ENCODE assay signal across 14 cellular contexts in genomic region chr2:113251118-113251517, GRCh38. TPM values are rescaled to one million over a fixed set of nuclear protein-coding genes. Genes with fewer than 3 reads are reported as not detected.
A peak's percentile ranks its signal among the peaks of the same experiment; 100 is the strongest.
DNase-seq lines count a peak whose midpoint lies in the region; ATAC-seq and TF ChIP-seq lines count a peak whose summit lies in the region.
"Had no signal": no experiment of that assay in that cellular context is flagged by ENCODE, and none has a peak within 500 bp of the region (broad histone marks: within the 10 kb centered on the region; RNA-seq: fewer than 3 reads in every experiment).

No MANE protein-coding gene starts in this region.

- H3K9me3 Mint-ChIP-seq in activated T-cell treated with anti-CD3 and anti-CD28 coated beads, Interleukin-2, amount 50 U/mL, for 24 hours, result no peaks in the 10 kb centered on the region
- H3K9me3 Mint-ChIP-seq in immature natural killer cell, result no peaks in the 10 kb centered on the region

- H3K4me3 ChIP-seq in BLaER1 treated with 17β-estradiol and CSF1 and Interleukin-3, amounts not matched to agents 10 nM and 100 nM, result no peak overlapping the region
- no peak overlapping the region for H3K4me3 ChIP-seq in HEK293 (ENCODE audit: low read depth, low read length)

- no peak overlapping the region for H3K4me3 Mint-ChIP-seq in activated T-cell treated with anti-CD3 and anti-CD28 coated beads, Interleukin-2, amount 50 U/mL, for 24 hours
- H3K4me3 Mint-ChIP-seq in immature natural killer cell, result peak overlapping the region; percentile 56 to 73 (median 64)

- DNase-seq in activated T-cell treated with anti-CD3 and anti-CD28 coated beads, Interleukin-2, amount 50 U/mL, for 24 hours, result no peak
- DNase-seq in immature natural killer cell (peak; percentile 22 to 28 (median 25)), left lobe of liver (ENCODE audit: low spot score) (no peak), NCI-H187 (lab: John Stamatoyannopoulos, UW) (no peak)
- no peak for DNase-seq in effector CD4-positive, alpha-beta T cell
- DNase-seq: amygdala, BE2C, NCI-H1048, NCI-H526, WERI-Rb-1 had no signal

- H3K36me3 ChIP-seq in BLaER1 treated with 17β-estradiol and CSF1 and Interleukin-3, amounts not matched to agents 10 nM and 100 nM, result peaks cover 0 to 28% (median 13%) of the 10 kb centered on the region in 11 experiments; a peak in 13 of 22 replicates
- no peaks in the 10 kb centered on the region for H3K36me3 ChIP-seq in HEK293 (ENCODE audit: control insufficient read depth in 2 of 2, insufficient read depth in 1 of 2, low read length in 2 of 2)
- H3K36me3 ChIP-seq: BE2C, WERI-Rb-1 had no signal

- H3K27me3 ChIP-seq in BLaER1 treated with 17β-estradiol and CSF1 and Interleukin-3, amounts not matched to agents 10 nM and 100 nM, result no peaks in the 10 kb centered on the region
- H3K27me3 ChIP-seq: BE2C had no signal

- peaks cover 65% of the 10 kb centered on the region for H3K4me1 Mint-ChIP-seq in activated T-cell treated with anti-CD3 and anti-CD28 coated beads, Interleukin-2, amount 50 U/mL, for 24 hours (ENCODE audit: low read depth)
- peaks cover 46 to 52% of the 10 kb centered on the region in 2 donors for H3K4me1 Mint-ChIP-seq in immature natural killer cell

- H3K27ac ChIP-seq in BLaER1 treated with 17β-estradiol and CSF1 and Interleukin-3, amounts not matched to agents 10 nM and 100 nM, result peak overlapping the region in 3 of 11 experiments; percentile 9 to 35 (median 13); a peak in 3 of 22 replicates
- no peak overlapping the region for H3K27ac ChIP-seq in HEK293 (ENCODE audit: extremely low read depth, low read depth, low read length)
- H3K27ac ChIP-seq: WERI-Rb-1 had no signal

- H3K36me3 Mint-ChIP-seq in activated T-cell treated with anti-CD3 and anti-CD28 coated beads, Interleukin-2, amount 50 U/mL, for 24 hours (ENCODE audit: low read depth), result peaks cover 6% of the 10 kb centered on the region
- no peaks in the 10 kb centered on the region for H3K36me3 Mint-ChIP-seq in immature natural killer cell

- H3K4me1 ChIP-seq in BLaER1 treated with 17β-estradiol and CSF1 and Interleukin-3, amounts not matched to agents 10 nM and 100 nM, result peaks cover 21 to 66% (median 38%) of the 10 kb centered on the region in 10 experiments
- no peaks in the 10 kb centered on the region for H3K4me1 ChIP-seq in HEK293 (ENCODE audit: control insufficient read depth, insufficient read depth, low read length)
- H3K4me1 ChIP-seq: BE2C had no signal

- H3K9me3 ChIP-seq in BLaER1 treated with 17β-estradiol and CSF1 and Interleukin-3, amounts not matched to agents 10 nM and 100 nM (replicated peaks in 1 of 11), result peaks cover 0 to 8% (median 0%) of the 10 kb centered on the region in 11 experiments; a peak in 3 of 22 replicates
- H3K9me3 ChIP-seq in HEK293 (ENCODE audit: control insufficient read depth, insufficient read depth, low read depth, low read length), result no peaks in the 10 kb centered on the region
- H3K9me3 ChIP-seq: BE2C had no signal

- H4K20me1 ChIP-seq in BLaER1 treated with 17β-estradiol and CSF1 and Interleukin-3, amounts not matched to agents 10 nM and 100 nM, result peaks cover 0 to 11% (median 0%) of the 10 kb centered on the region in 11 experiments; a peak in 2 of 22 replicates

- no peak for TF ChIP-seq CTCF in HEK293 (tag by site-specific recombination; IDR thresholded peaks at IDR 0.05)

- CTCF ChIA-PET in HEK293 (lab: Yijun Ruan, JAX), result interaction anchor here (0.6 to 8.4 kb wide), 10 partner anchors 11 to 139 kb away, joined by 3 to 66 read pairs (median 4); no protein-coding TSS in a partner anchor

- H3K27ac Mint-ChIP-seq in activated T-cell treated with anti-CD3 and anti-CD28 coated beads, Interleukin-2, amount 50 U/mL, for 24 hours, result peak overlapping the region; percentile 78
- H3K27ac Mint-ChIP-seq in immature natural killer cell, result peak overlapping the region; percentile 47 to 94 (median 82)

- no peak for ATAC-seq in left lobe of liver
- ATAC-seq in GM18909 (IDR thresholded peaks at IDR 0.05; ENCODE audit: poor library complexity, unreplicated experiment), result no peak
- ATAC-seq: Right ventricle myocardium inferior had no signal

- no peaks in the 10 kb centered on the region for H3K27me3 Mint-ChIP-seq in activated T-cell treated with anti-CD3 and anti-CD28 coated beads, Interleukin-2, amount 50 U/mL, for 24 hours
- H3K27me3 Mint-ChIP-seq in immature natural killer cell (ENCODE audit: low read depth in 3 of 3), result no peaks in the 10 kb centered on the region

- H3K4me2 ChIP-seq in BLaER1 treated with 17β-estradiol and CSF1 and Interleukin-3, amounts not matched to agents 10 nM and 100 nM, result peak overlapping the region; percentile 53 to 89 (median 71)

- H3K9ac ChIP-seq in BLaER1 treated with 17β-estradiol and CSF1 and Interleukin-3, amounts not matched to agents 10 nM and 100 nM, result no peak overlapping the region; a peak in 1 of 22 replicates

- POLR2A ChIA-PET in HEK293 (lab: Yijun Ruan, JAX), result no interaction called here

TF ChIP-seq in HEK293, 187 proteins besides CTCF, POLR2A, EP300 and RAD21:
- TF ChIP-seq EGR2 (tag by site-specific recombination; IDR thresholded peaks at IDR 0.05; ENCODE audit: low read depth) (peak; percentile 38; the same call in 1 of the 2 replicates), OSR2 (tag by site-specific recombination; IDR thresholded peaks at IDR 0.05) (no peak), ZFHX2 (tag by site-specific recombination; conservative IDR thresholded peaks at IDR 0.05) (0 out of 2 replicates have a peak, but pooled peaks have one; percentile 17), SP2 (tag by site-specific recombination; IDR thresholded peaks at IDR 0.05) (no peak)
- TF ChIP-seq, protein P1, sequence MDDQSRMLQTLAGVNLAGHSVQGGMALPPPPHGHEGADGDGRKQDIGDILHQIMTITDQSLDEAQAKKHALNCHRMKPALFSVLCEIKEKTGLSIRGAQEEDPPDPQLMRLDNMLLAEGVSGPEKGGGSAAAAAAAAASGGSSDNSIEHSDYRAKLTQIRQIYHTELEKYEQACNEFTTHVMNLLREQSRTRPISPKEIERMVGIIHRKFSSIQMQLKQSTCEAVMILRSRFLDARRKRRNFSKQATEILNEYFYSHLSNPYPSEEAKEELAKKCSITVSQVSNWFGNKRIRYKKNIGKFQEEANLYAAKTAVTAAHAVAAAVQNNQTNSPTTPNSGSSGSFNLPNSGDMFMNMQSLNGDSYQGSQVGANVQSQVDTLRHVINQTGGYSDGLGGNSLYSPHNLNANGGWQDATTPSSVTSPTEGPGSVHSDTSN (CRISPR knock-in tag; IDR thresholded peaks at IDR 0.05), result no peak

RNA-seq across cellular contexts. Expression of gene PAX8, which starts 27.6 kb away (rescaled TPM):
- under 1 TPM in 2 of 3 donors, not detected in 1; 0.29 to 0.93 TPM for polyA plus RNA-seq in immature natural killer cell
- 0.65 TPM for total RNA-seq in left lobe of liver

Comparison
In these comparisons a context has a peak if more than half of its experiments do, and no peak if none do; other contexts are left out.
1. DNase-seq: peak in immature natural killer cell (3 of 3); none in activated T-cell treated with anti-CD3 and anti-CD28 coated beads, Interleukin-2, amount 50 U/mL, for 24 hours (single experiment), left lobe of liver (single experiment), effector CD4-positive, alpha-beta T cell (single experiment) and NCI-H187 (0 of 2).